In the genomic region with DNA sequence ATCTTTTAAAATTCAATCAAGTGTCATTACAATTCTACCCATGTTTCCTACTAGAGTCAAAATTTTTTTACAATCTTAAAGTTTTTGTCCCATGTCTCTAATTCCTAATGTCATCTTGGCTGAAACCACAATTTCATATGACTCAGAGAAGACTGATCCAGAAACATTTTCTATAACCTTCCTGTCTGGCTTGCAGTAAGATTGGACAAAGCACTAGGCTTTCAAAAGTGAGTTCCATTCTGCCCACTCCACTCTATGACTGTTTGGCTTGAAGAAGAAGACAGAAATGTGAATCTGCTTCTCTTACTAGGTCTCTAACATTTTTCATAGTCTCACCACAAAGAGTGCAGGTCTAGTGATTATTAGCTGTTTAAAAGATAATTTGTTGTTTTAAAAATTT, we compare ENCODE assay signal across 11 cellular contexts.
DNase-seq lines count a peak whose midpoint lies in the region; FAIRE-seq and TF ChIP-seq lines count a peak whose summit lies in the region.
"Had no signal": no experiment of that assay in that cellular context is flagged by ENCODE, and none has a peak within 500 bp of the region (broad histone marks: within the 10 kb centered on the region; RNA-seq: fewer than 3 reads in every experiment).

No MANE protein-coding gene starts in this region.

- no peaks in the 10 kb centered on the region for H3K36me3 ChIP-seq in A673 (ENCODE audit: insufficient read depth, low read length, poor library complexity, severe bottlenecking)
- peaks cover 36% of the 10 kb centered on the region for H3K36me3 ChIP-seq in SU-DHL-6 (ENCODE audit: low read length)

- no peak overlapping the region for H3K4me3 ChIP-seq in A673 (ENCODE audit: low read depth, low read length, poor library complexity, severe bottlenecking)
- no peak overlapping the region for H3K4me3 ChIP-seq in SU-DHL-6 (ENCODE audit: insufficient read depth, low read length, poor library complexity, severe bottlenecking)

- no peak overlapping the region for H3K27ac ChIP-seq in A673 (ENCODE audit: low read depth, low read length, poor library complexity, severe bottlenecking)
- peak overlapping the region; percentile 83 for H3K27ac ChIP-seq in SU-DHL-6 (ENCODE audit: low read depth, low read length)
- no peak overlapping the region for H3K27ac ChIP-seq in substantia nigra (ENCODE audit: low read depth, low read length, poor library complexity, severe bottlenecking)

- peaks cover 18% of the 10 kb centered on the region for H3F3A ChIP-seq in SU-DHL-6 (ENCODE audit: insufficient read depth)

- peaks cover 97% of the 10 kb centered on the region for H3K79me2 ChIP-seq in SU-DHL-6 (ENCODE audit: insufficient read depth, low read length)

- no TSS peak for BruUV-seq in A673 (replicated peaks; lab: Mats Ljungman, UMichigan)

- H3K27me3 ChIP-seq in A673 (replicated peaks; ENCODE audit: insufficient read depth, low read depth, low read length, poor library complexity) (no peaks in the 10 kb centered on the region), SU-DHL-6 (ENCODE audit: low read length) (no peaks in the 10 kb centered on the region)

- H3K4me2 ChIP-seq in SU-DHL-6 (ENCODE audit: low read depth, low read length, poor library complexity, severe bottlenecking), result peak overlapping the region; percentile 68

- H3K9ac ChIP-seq in SU-DHL-6 (ENCODE audit: low read length), result peak overlapping the region; percentile 7; the same call in 1 of the 2 replicates

- CTCF ChIA-PET in A673 (lab: Charles Lee), result no interaction called here

- H3K9me3 ChIP-seq in A673 (ENCODE audit: low read depth, low read length, poor library complexity, severe bottlenecking) (no peaks in the 10 kb centered on the region), SU-DHL-6 (ENCODE audit: insufficient read depth, low read length) (no peaks in the 10 kb centered on the region)

- FAIRE-seq in GM18507 (lab: Jason Lieb, UNC), result peak; percentile 66

- H3K9me2 ChIP-seq in SU-DHL-6 (replicated peaks; ENCODE audit: insufficient read depth, low read length), result no peaks in the 10 kb centered on the region

- no peak overlapping the region for H2AFZ ChIP-seq in SU-DHL-6 (ENCODE audit: low read depth, low read length, severe bottlenecking)

- no peaks in the 10 kb centered on the region; the same call in 1 of the 2 replicates for H4K20me1 ChIP-seq in SU-DHL-6 (ENCODE audit: low read depth, low read length)

- no peaks in the 10 kb centered on the region for H3K4me1 ChIP-seq in A673 (ENCODE audit: insufficient read depth, low read length, poor library complexity, severe bottlenecking)

- intact Hi-C loops in A673 (cut with micrococcal nuclease; ENCODE audit: unreplicated experiment), result no loop called here

- TF ChIP-seq CTCF in A673 (conservative IDR thresholded peaks at IDR 0.05; ENCODE audit: low read depth, low read length), result no peak
- TF ChIP-seq CTCF in SU-DHL-6 (IDR thresholded peaks at IDR 0.05; ENCODE audit: insufficient read depth, low read length, poor library complexity, severe bottlenecking), result no peak

- DNase-seq in A673 (ENCODE audit: low spot score) (peak; percentile 6), GM18507 (ENCODE audit: extremely low spot score, insufficient read length, low read depth) (no peak), glomerular visceral epithelial cell (ENCODE audit: extremely low spot score) (peak; percentile 65), hippocampal formation (lab: John Stamatoyannopoulos, UW) (no peak), substantia nigra (lab: John Stamatoyannopoulos, UW) (no peak), NCI-H1694 (lab: John Stamatoyannopoulos, UW) (no peak)
- no peak for DNase-seq in activated CD4-positive, alpha-beta T cell treated with anti-CD3 and anti-CD28 coated beads for 4 hours
- DNase-seq: activated CD4-positive, CD25-positive, alpha-beta regulatory T cell; DMS53; NCI-H345 had no signal

- POLR2A ChIA-PET in A673 (lab: Charles Lee; ENCODE audit: low non-redundant PET), result no interaction called here

Comparison
In these comparisons a context has a peak if more than half of its experiments do, and no peak if none do; other contexts are left out.
1. DNase-seq: peak in A673 (single experiment) and glomerular visceral epithelial cell (single experiment); none in GM18507 (single experiment), hippocampal formation (0 of 2), substantia nigra (0 of 49), activated CD4-positive, alpha-beta T cell treated with anti-CD3 and anti-CD28 coated beads for 4 hours (0 of 2) and NCI-H1694 (single experiment).